27 cellular contexts compared by ENCODE assay signal in genomic region chr10:63140077-63140476, GRCh38.
"Had no signal": no experiment of that assay in that cellular context is flagged by ENCODE, and none has a peak within 500 bp of the region (broad histone marks: within the 10 kb centered on the region; RNA-seq: fewer than 3 reads in every experiment).

No MANE protein-coding gene starts in this region.

- H3K4me1 ChIP-seq: parathyroid adenoma had no signal

- H3K27me3 ChIP-seq: esophagus squamous epithelium, left lung, right atrium auricular region, tibial nerve had no signal

- H3K4me2 ChIP-seq: smooth muscle cell had no signal

- DNase-seq: activated CD4-positive, alpha-beta T cell treated with anti-CD3 and anti-CD28 coated beads for 48 hours; activated CD4-positive, alpha-beta T cell treated with anti-CD3 and anti-CD28 coated beads, Interleukin-2, amount 50 U/mL, for 48 hours; activated CD8-positive, alpha-beta memory T cell treated with anti-CD3 and anti-CD28 coated beads, Interleukin-2, amount 50 U/mL, for 48 hours; activated gamma-delta T cell; activated naive CD4-positive, alpha-beta T cell treated with anti-CD3 and anti-CD28 coated beads, Interleukin-2, amount 10 ng/mL, durations not matched to agents 7 days and 5 days; activated T-cell treated with anti-CD3 and anti-CD28 coated beads, Interleukin-2, amount 50 U/mL, for 24 hours; amygdala; central memory CD4-positive, alpha-beta T cell; endodermal cell; esophagus squamous epithelium; left lung; lower lobe of right lung; mesendoderm; mucosa of descending colon; nephron progenitor cell; stimulated activated CD4-positive, alpha-beta T cell treated with anti-CD3 and anti-CD28 coated beads, Interleukin-15, amount 100 ng/mL, for 24 hours; stimulated activated CD4-positive, alpha-beta T cell treated with anti-CD3 and anti-CD28 coated beads, Interleukin-2, amount 100 ng/mL, for 24 hours; stimulated activated naive CD4-positive, alpha-beta T cell; T-helper 9 cell had no signal

- H2AFZ ChIP-seq: parathyroid adenoma had no signal

- H3K4me3 ChIP-seq: esophagus squamous epithelium, left lung, lower lobe of right lung, mucosa of descending colon, right atrium auricular region, smooth muscle cell, tibial nerve had no signal

- H3K9ac ChIP-seq: parathyroid adenoma had no signal

- ATAC-seq: left lung, lower lobe of right lung, mucosa of descending colon had no signal

- H3K36me3 ChIP-seq: right atrium auricular region had no signal

- H3K9me3 Mint-ChIP-seq: activated naive CD4-positive, alpha-beta T cell treated with anti-CD3 and anti-CD28 coated beads, Interleukin-2, amount 10 ng/mL, durations not matched to agents 7 days and 5 days; activated T-cell treated with anti-CD3 and anti-CD28 coated beads, Interleukin-2, amount 50 U/mL, for 24 hours; endodermal cell; nephron progenitor cell had no signal

- FAIRE-seq: frontal cortex, islet of Langerhans, TTC549 had no signal

- H3K27ac ChIP-seq: esophagus squamous epithelium, left lung, lower lobe of right lung, parathyroid adenoma, right atrium auricular region, tibial nerve, VCaP had no signal

- H3K27ac Mint-ChIP-seq: activated naive CD4-positive, alpha-beta T cell treated with anti-CD3 and anti-CD28 coated beads, Interleukin-2, amount 10 ng/mL, durations not matched to agents 7 days and 5 days; activated T-cell treated with anti-CD3 and anti-CD28 coated beads, Interleukin-2, amount 50 U/mL, for 24 hours; nephron progenitor cell had no signal

- H3K27me3 Mint-ChIP-seq: activated naive CD4-positive, alpha-beta T cell treated with anti-CD3 and anti-CD28 coated beads, Interleukin-2, amount 10 ng/mL, durations not matched to agents 7 days and 5 days; activated T-cell treated with anti-CD3 and anti-CD28 coated beads, Interleukin-2, amount 50 U/mL, for 24 hours had no signal

- H3K4me3 Mint-ChIP-seq: activated naive CD4-positive, alpha-beta T cell treated with anti-CD3 and anti-CD28 coated beads, Interleukin-2, amount 10 ng/mL, durations not matched to agents 7 days and 5 days; activated T-cell treated with anti-CD3 and anti-CD28 coated beads, Interleukin-2, amount 50 U/mL, for 24 hours; endodermal cell; nephron progenitor cell had no signal

- H3K9me3 ChIP-seq: esophagus squamous epithelium, left lung, lower lobe of right lung, mucosa of descending colon, right atrium auricular region, tibial nerve had no signal
